In the genomic region with DNA sequence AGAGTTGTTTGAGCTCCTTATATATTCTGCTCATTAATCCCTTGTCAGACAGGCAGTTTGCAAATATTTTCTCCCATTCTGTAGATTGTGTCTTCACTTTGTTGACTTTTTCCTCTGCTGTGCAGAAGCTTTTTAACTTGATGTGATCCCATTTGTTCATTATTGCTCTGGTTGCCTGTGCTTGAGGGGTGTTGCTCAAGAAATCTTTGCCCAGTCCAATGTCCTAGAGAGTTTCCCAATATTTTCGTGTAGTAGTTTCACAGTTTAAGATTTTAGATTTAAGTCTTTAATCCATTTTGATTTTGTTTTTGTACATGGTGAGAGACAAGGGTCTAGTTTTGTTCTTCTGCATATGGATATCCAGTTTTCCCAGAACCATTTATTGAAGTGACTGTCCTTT, we compare ENCODE assay signal across 9 cellular contexts. TPM values are rescaled to one million over a fixed set of nuclear protein-coding genes. Genes with fewer than 3 reads are reported as not detected.
"Had no signal": no experiment of that assay in that cellular context is flagged by ENCODE, and none has a peak within 500 bp of the region (broad histone marks: within the 10 kb centered on the region; RNA-seq: fewer than 3 reads in every experiment).

No MANE protein-coding gene starts in this region.

- ATAC-seq: GM12878 had no signal

- DNase-seq: GDM1, GF-D8 had no signal

- H3K4me3 ChIP-seq: GM12878 had no signal

- FAIRE-seq: G401.6, GM12878, GM12891, GM12892, GM18507, GM19239 had no signal

RNA-seq across cellular contexts. Expression of gene ABCC9, which starts 19.8 kb away (rescaled TPM):
- total RNA-seq: G401 had no signal
